22 cellular contexts compared by ENCODE assay signal in genomic region chr14:72774894-72775620, GRCh38.
DNase-seq lines count a peak whose midpoint lies in the region; ATAC-seq and TF ChIP-seq lines count a peak whose summit lies in the region.
"Had no signal": no experiment of that assay in that cellular context is flagged by ENCODE, and none has a peak within 500 bp of the region (broad histone marks: within the 10 kb centered on the region; RNA-seq: fewer than 3 reads in every experiment).

No MANE protein-coding gene starts in this region.

- H3K79me2 ChIP-seq in GM23338 (replicated peaks; ENCODE audit: insufficient read depth) = no peaks in the 10 kb centered on the region

- peaks cover 7% of the 10 kb centered on the region for H3K27me3 Mint-ChIP-seq in GM23338 (ENCODE audit: insufficient read depth, low read depth, poor library complexity)
- no peaks in the 10 kb centered on the region for H3K27me3 Mint-ChIP-seq in brain
- H3K27me3 Mint-ChIP-seq in nephron progenitor cell (ENCODE audit: low read depth, poor library complexity) = peaks cover 2% of the 10 kb centered on the region
- peaks cover 0 to 3% of the 10 kb centered on the region in 2 donors for H3K27me3 Mint-ChIP-seq in natural killer cell treated with Interleukin-12 subunit alpha and Interleukin-12 subunit beta and Interleukin-15 and Interleukin-18, amount 100 ng/mL, for 72 hours

- H3K9me2 ChIP-seq in GM23338 (ENCODE audit: insufficient read depth) = 0 out of 2 replicates have a peak, but pooled peaks cover 2% of the 10 kb centered on the region

- TF ChIP-seq CTCF in GM23338 (conservative IDR thresholded peaks at IDR 0.05; ENCODE audit: low read depth in 2 of 2) = no peak
- TF ChIP-seq CTCF in brain (conservative IDR thresholded peaks at IDR 0.05) = no peak
- TF ChIP-seq CTCF in nephron progenitor cell (IDR thresholded peaks at IDR 0.05) = no peak

- no peaks in the 10 kb centered on the region for H3F3A ChIP-seq in GM23338 (replicated peaks; ENCODE audit: low read depth)

- H3K36me3 Mint-ChIP-seq in GM23338 (ENCODE audit: low read depth) = peaks cover 5% of the 10 kb centered on the region
- H3K36me3 Mint-ChIP-seq in brain = peaks cover under 1% of the 10 kb centered on the region
- H3K36me3 Mint-ChIP-seq in nephron progenitor cell (ENCODE audit: low read depth) = peaks cover 35% of the 10 kb centered on the region
- peaks cover 11% of the 10 kb centered on the region for H3K36me3 Mint-ChIP-seq in natural killer cell treated with Interleukin-12 subunit alpha and Interleukin-12 subunit beta and Interleukin-15 and Interleukin-18, amount 100 ng/mL, for 72 hours

- H3K9me3 Mint-ChIP-seq in GM23338 (peaks cover 8% of the 10 kb centered on the region), brain (peaks cover 2 to 7% (median 3%) of the 10 kb centered on the region in 5 experiments), nephron progenitor cell (peaks cover 23% of the 10 kb centered on the region)
- peaks cover 1% of the 10 kb centered on the region for H3K9me3 Mint-ChIP-seq in natural killer cell treated with Interleukin-12 subunit alpha and Interleukin-12 subunit beta and Interleukin-15 and Interleukin-18, amount 100 ng/mL, for 72 hours

- H3K4me3 ChIP-seq in GM23338 = no peak overlapping the region
- H3K4me3 ChIP-seq: BLaER1 treated with 17β-estradiol and CSF1 and Interleukin-3, amounts not matched to agents 10 nM and 100 nM; Peyer's patch; SJSA1 had no signal

- peaks cover 11% of the 10 kb centered on the region for H3K4me1 Mint-ChIP-seq in GM23338
- peaks cover 29% of the 10 kb centered on the region for H3K4me1 Mint-ChIP-seq in brain
- H3K4me1 Mint-ChIP-seq in nephron progenitor cell = peaks cover 39% of the 10 kb centered on the region
- H3K4me1 Mint-ChIP-seq in natural killer cell treated with Interleukin-12 subunit alpha and Interleukin-12 subunit beta and Interleukin-15 and Interleukin-18, amount 100 ng/mL, for 72 hours (ENCODE audit: low read depth in 2 of 2) = peaks cover 12 to 15% of the 10 kb centered on the region in 2 donors

- H3K4me2 ChIP-seq in GM23338 = no peak overlapping the region

- H2AFZ ChIP-seq in GM23338 = 0 out of 2 replicates have a peak overlapping the region, but pooled peaks have one; percentile 19

- DNase-seq in DMS 273 (lab: John Stamatoyannopoulos, UW; ENCODE audit: unreplicated experiment) (peak; percentile 30), DMS 273 treated with DMSO at 0.1 percent for 48 hours (lab: John Stamatoyannopoulos, UW) (no peak), GM23338 (ENCODE audit: low spot score) (no peak), nephron progenitor cell (no peak)
- DNase-seq in effector CD4-positive, alpha-beta T cell = no peak
- no peak for DNase-seq in natural killer cell treated with Interleukin-12 subunit alpha and Interleukin-12 subunit beta and Interleukin-15 and Interleukin-18, amount 100 ng/mL, for 72 hours (ENCODE audit: low spot score)
- DNase-seq: ACHN; CD4-positive, alpha-beta memory T cell; DMS53; GF-D8; Kasumi-1; NCI-H1048; NCI-H1417 treated with DMSO at 0.1 percent for 48 hours; NCI-H1930; NCI-H510A; NCI-H748 treated with DMSO at 0.1 percent for 48 hours; Peyer's patch had no signal

- H3K27ac Mint-ChIP-seq in GM23338 (no peak overlapping the region), brain (peak overlapping the region in 3 of 5 experiments; percentile 49 to 70 (median 54)), nephron progenitor cell (peak overlapping the region; percentile 30)
- H3K27ac Mint-ChIP-seq in natural killer cell treated with Interleukin-12 subunit alpha and Interleukin-12 subunit beta and Interleukin-15 and Interleukin-18, amount 100 ng/mL, for 72 hours = no peak overlapping the region
- H3K27ac Mint-ChIP-seq: CD4-positive, alpha-beta memory T cell had no signal

- H4K20me1 ChIP-seq in GM23338 (replicated peaks; ENCODE audit: insufficient read depth) = no peaks in the 10 kb centered on the region
- H4K20me1 ChIP-seq: BLaER1 treated with 17β-estradiol and CSF1 and Interleukin-3, amounts not matched to agents 10 nM and 100 nM had no signal

- ATAC-seq in GM23338 (no peak), GM19397 (IDR thresholded peaks at IDR 0.05; ENCODE audit: unreplicated experiment) (no peak)
- no peak for ATAC-seq in natural killer cell treated with Interleukin-12 subunit alpha and Interleukin-12 subunit beta and Interleukin-15 and Interleukin-18, amount 100 ng/mL, for 72 hours

- H3K4me1 ChIP-seq in GM23338 (ENCODE audit: insufficient read depth) = no peaks in the 10 kb centered on the region
- H3K4me1 ChIP-seq: SJSA1 had no signal

- H3K4me3 Mint-ChIP-seq in GM23338 = no peak overlapping the region
- peak overlapping the region in 1 of 5 experiments; percentile 3 for H3K4me3 Mint-ChIP-seq in brain
- no peak overlapping the region for H3K4me3 Mint-ChIP-seq in nephron progenitor cell
- H3K4me3 Mint-ChIP-seq in natural killer cell treated with Interleukin-12 subunit alpha and Interleukin-12 subunit beta and Interleukin-15 and Interleukin-18, amount 100 ng/mL, for 72 hours = no peak overlapping the region
- H3K4me3 Mint-ChIP-seq: CD4-positive, alpha-beta memory T cell had no signal

- no peaks in the 10 kb centered on the region for H3K36me3 ChIP-seq in GM23338 (ENCODE audit: insufficient read depth)
- H3K36me3 ChIP-seq: BLaER1 treated with 17β-estradiol and CSF1 and Interleukin-3, amounts not matched to agents 10 nM and 100 nM; Peyer's patch; SJSA1 had no signal

- H3K27ac ChIP-seq in GM23338 (ENCODE audit: low read depth) = no peak overlapping the region
- H3K27ac ChIP-seq: 22Rv1; BLaER1 treated with 17β-estradiol and CSF1 and Interleukin-3, amounts not matched to agents 10 nM and 100 nM; Peyer's patch; SJSA1 had no signal

- no peaks in the 10 kb centered on the region for H3K27me3 ChIP-seq in GM23338 (ENCODE audit: insufficient read depth)
- H3K27me3 ChIP-seq: BLaER1 treated with 17β-estradiol and CSF1 and Interleukin-3, amounts not matched to agents 10 nM and 100 nM; Peyer's patch; SJSA1 had no signal

TF ChIP-seq in GM23338, 12 proteins besides CTCF, POLR2A, EP300 and RAD21 (continues in another document):
- TF ChIP-seq POLR2AphosphoS5 (IDR thresholded peaks at IDR 0.05; ENCODE audit: low read depth) = no peak
- no peak for TF ChIP-seq JUNB (IDR thresholded peaks at IDR 0.05; ENCODE audit: unreplicated experiment)
- no peak for TF ChIP-seq ZNF331 (CRISPR knock-in tag; IDR thresholded peaks at IDR 0.05; ENCODE audit: low read depth)
- no peak for TF ChIP-seq NANOG (IDR thresholded peaks at IDR 0.05; ENCODE audit: borderline replicate concordance)
- TF ChIP-seq ETS1 (IDR thresholded peaks at IDR 0.05) = no peak
- no peak for TF ChIP-seq EZH2 (IDR thresholded peaks at IDR 0.05; ENCODE audit: low read depth, unreplicated experiment)

Comparison
In these comparisons a context has a peak if more than half of its experiments do, and no peak if none do; other contexts are left out.
1. H3K27ac Mint-ChIP-seq: peak in brain (3 of 5) and nephron progenitor cell (single experiment); none in GM23338 (single experiment) and natural killer cell treated with Interleukin-12 subunit alpha and Interleukin-12 subunit beta and Interleukin-15 and Interleukin-18, amount 100 ng/mL, for 72 hours (0 of 2).